Comparison of ENCODE assay signal across 1 cellular context in the genomic region with DNA sequence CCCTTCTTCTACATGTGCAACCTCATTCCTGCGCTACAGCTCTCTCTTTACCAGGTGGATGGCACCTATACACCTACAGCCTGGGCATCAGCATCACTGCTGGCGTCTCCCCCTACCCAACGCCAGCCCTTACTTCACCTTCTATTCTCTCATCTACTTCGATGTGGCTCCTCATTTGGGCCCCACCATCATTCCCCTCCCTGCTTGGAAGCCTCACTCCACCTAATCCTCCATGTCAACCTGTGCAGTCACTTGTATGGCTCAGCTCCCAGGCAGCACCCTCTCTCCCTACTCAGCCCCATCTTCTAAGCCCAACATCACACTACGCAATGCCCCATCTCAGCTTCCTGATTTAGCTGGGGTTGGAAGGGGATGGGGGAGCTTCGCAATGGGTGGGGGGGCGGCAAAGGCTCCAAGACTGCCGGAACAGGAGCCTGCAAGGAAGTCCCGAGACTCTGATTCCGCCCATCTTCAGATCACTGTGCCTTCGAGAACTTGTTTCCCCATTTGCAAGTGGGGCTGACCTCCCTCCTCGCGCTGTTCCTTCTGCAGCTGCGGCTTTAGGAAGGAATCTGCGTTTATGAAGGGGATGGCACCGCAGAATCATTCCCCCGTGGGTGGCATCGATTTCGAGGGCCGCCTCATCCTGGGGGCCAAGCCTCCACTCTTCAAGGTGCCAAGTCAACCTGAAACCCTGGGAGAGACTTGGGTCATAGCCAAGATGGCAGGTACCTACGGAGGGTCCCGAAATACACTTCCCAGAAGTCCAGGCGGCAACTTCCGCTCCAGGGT.
TF ChIP-seq lines count a peak whose summit lies in the region.

No MANE protein-coding gene starts in this region.

TF ChIP-seq in H1, 55 proteins besides CTCF, POLR2A, EP300 and RAD21:
- TF ChIP-seq CEBPB (IDR thresholded peaks at IDR 0.05; ENCODE audit: low read depth, low read length), result no peak
- TF ChIP-seq PHF8 (conservative IDR thresholded peaks at IDR 0.05; ENCODE audit: low read depth, low read length), result no peak
- TF ChIP-seq, protein P1, sequence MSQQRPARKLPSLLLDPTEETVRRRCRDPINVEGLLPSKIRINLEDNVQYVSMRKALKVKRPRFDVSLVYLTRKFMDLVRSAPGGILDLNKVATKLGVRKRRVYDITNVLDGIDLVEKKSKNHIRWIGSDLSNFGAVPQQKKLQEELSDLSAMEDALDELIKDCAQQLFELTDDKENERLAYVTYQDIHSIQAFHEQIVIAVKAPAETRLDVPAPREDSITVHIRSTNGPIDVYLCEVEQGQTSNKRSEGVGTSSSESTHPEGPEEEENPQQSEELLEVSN (IDR thresholded peaks at IDR 0.05), result no peak
- TF ChIP-seq GABPA (IDR thresholded peaks at IDR 0.05; ENCODE audit: borderline replicate concordance, insufficient read depth, low read length), result no peak; the same call in 1 of the 2 replicates
- TF ChIP-seq TBP (IDR thresholded peaks at IDR 0.05; ENCODE audit: low read depth, low read length), result no peak
- no peak for TF ChIP-seq JUND (IDR thresholded peaks at IDR 0.05; ENCODE audit: low read length)
- TF ChIP-seq SP1 (IDR thresholded peaks at IDR 0.05; ENCODE audit: low read depth, low read length), result no peak
- no peak for TF ChIP-seq BACH1 (IDR thresholded peaks at IDR 0.05; ENCODE audit: low read length)
- no peak for TF ChIP-seq SP4 (IDR thresholded peaks at IDR 0.05; ENCODE audit: low read length)
- peak; percentile 59; the same call in 1 of the 2 replicates for TF ChIP-seq SIX5 (IDR thresholded peaks at IDR 0.05; ENCODE audit: low read depth, low read length)
- TF ChIP-seq CTBP2 (IDR thresholded peaks at IDR 0.05; ENCODE audit: borderline replicate concordance, insufficient read depth, insufficient read length, low read length), result no peak
- TF ChIP-seq ASH2L (IDR thresholded peaks at IDR 0.05; ENCODE audit: low read length), result no peak
- TF ChIP-seq NANOG (IDR thresholded peaks at IDR 0.05; ENCODE audit: insufficient read depth, low read depth, low read length, poor library complexity, severe bottlenecking), result no peak
- TF ChIP-seq KDM4A (IDR thresholded peaks at IDR 0.05; ENCODE audit: low read depth, low read length, severe bottlenecking), result peak; percentile 50
- peak; percentile 94 for TF ChIP-seq YY1 (IDR thresholded peaks at IDR 0.05; ENCODE audit: low read depth, low read length)
- TF ChIP-seq, protein P2, sequence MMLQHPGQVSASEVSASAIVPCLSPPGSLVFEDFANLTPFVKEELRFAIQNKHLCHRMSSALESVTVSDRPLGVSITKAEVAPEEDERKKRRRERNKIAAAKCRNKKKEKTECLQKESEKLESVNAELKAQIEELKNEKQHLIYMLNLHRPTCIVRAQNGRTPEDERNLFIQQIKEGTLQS (IDR thresholded peaks at IDR 0.05; ENCODE audit: insufficient read depth, low read depth, low read length), result no peak
- no peak for TF ChIP-seq RNF2 (IDR thresholded peaks at IDR 0.05; ENCODE audit: borderline replicate concordance, low read depth, low read length, missing control alignments, poor library complexity, severe bottlenecking)
- TF ChIP-seq RXRA (IDR thresholded peaks at IDR 0.05; ENCODE audit: insufficient read depth, low read depth, low read length), result no peak
TF ChIP-seq in H1: peak in this region for 3.
